In genomic region chr6:6972456-6972855, GRCh38 we compare ENCODE assay signal across 15 cellular contexts.
DNase-seq lines count a peak whose midpoint lies in the region; ATAC-seq and TF ChIP-seq lines count a peak whose summit lies in the region.
"Had no signal": no experiment of that assay in that cellular context is flagged by ENCODE, and none has a peak within 500 bp of the region (broad histone marks: within the 10 kb centered on the region; RNA-seq: fewer than 3 reads in every experiment).

No MANE protein-coding gene starts in this region.

- POLR2A ChIA-PET in MCF 10A (lab: Yijun Ruan, JAX) (no interaction called here), GM10248 (lab: Yijun Ruan, JAX) (no interaction called here)

- CTCF ChIA-PET in MCF 10A (lab: Yijun Ruan, JAX) (no interaction called here), GM10248 (lab: Yijun Ruan, JAX) (interaction anchor here (0.6 to 1.4 kb wide), 3 partner anchors 18 to 55 kb away, joined by 3 to 5 read pairs (median 3); no protein-coding TSS in a partner anchor)

- no peaks in the 10 kb centered on the region for H3K9me3 Mint-ChIP-seq in MCF 10A (ENCODE audit: unreplicated experiment)
- H3K9me3 Mint-ChIP-seq: T-helper 1 cell treated with Interleukin-12 subunit alpha and Interleukin-12 subunit beta and Interleukin-4 antibody, amounts not matched to agents 30 μg/mL and 1 μg/mL, for 36 hours had no signal

- H3K4me3 Mint-ChIP-seq in MCF 10A (ENCODE audit: unreplicated experiment): no peak overlapping the region
- H3K4me3 Mint-ChIP-seq: T-helper 1 cell treated with Interleukin-12 subunit alpha and Interleukin-12 subunit beta and Interleukin-4 antibody, amounts not matched to agents 30 μg/mL and 1 μg/mL, for 36 hours had no signal

- no peaks in the 10 kb centered on the region for H3K27me3 Mint-ChIP-seq in MCF 10A (ENCODE audit: insufficient read depth, unreplicated experiment)

- no peak overlapping the region for H3K27ac Mint-ChIP-seq in MCF 10A (ENCODE audit: low read depth, unreplicated experiment)
- H3K27ac Mint-ChIP-seq: T-helper 1 cell treated with Interleukin-12 subunit alpha and Interleukin-12 subunit beta and Interleukin-4 antibody, amounts not matched to agents 30 μg/mL and 1 μg/mL, for 36 hours had no signal

- BruUV-seq in MCF 10A (replicated peaks; lab: Mats Ljungman, UMichigan): no TSS peak

- no peak for TF ChIP-seq CTCF in MCF 10A (IDR thresholded peaks at IDR 0.05; ENCODE audit: unreplicated experiment)
- TF ChIP-seq CTCF in breast epithelium (IDR thresholded peaks at IDR 0.05): no peak
- no peak for TF ChIP-seq CTCF in GM10248 (IDR thresholded peaks at IDR 0.05; ENCODE audit: control extremely low read depth, extremely low read depth, low read depth, missing control alignments)
- TF ChIP-seq CTCF in gastrocnemius medialis (IDR thresholded peaks at IDR 0.05 in 4 of 5, conservative IDR thresholded peaks at IDR 0.05 in 1 of 5): no peak

- DNase-seq in MCF 10A (ENCODE audit: unreplicated experiment) (peak; percentile 68), breast epithelium (ENCODE audit: low spot score in 2 of 2) (no peak), SJCRH30 (peak; percentile 9 to 41), glomerular visceral epithelial cell (ENCODE audit: extremely low spot score) (peak; percentile 44), GM19240 (ENCODE audit: insufficient read length, low spot score) (no peak), GM10248 (ENCODE audit: extremely low spot score) (no peak), gastrocnemius medialis (no peak)
- DNase-seq: activated CD4-positive, alpha-beta T cell treated with anti-CD3 and anti-CD28 coated beads, Interleukin-2, amount 50 U/mL, for 1 hour; hippocampal formation; Kasumi-1; stimulated activated CD4-positive, alpha-beta T cell treated with anti-CD3 and anti-CD28 coated beads, Interleukin-1b, Interleukin-23, amount 100 ng/mL, for 48 hours had no signal

- H3K27ac ChIP-seq in breast epithelium (no peak overlapping the region), SJCRH30 (no peak overlapping the region), gastrocnemius medialis (no peak overlapping the region)
- H3K27ac ChIP-seq: body of pancreas had no signal

- ATAC-seq in GM21529 (IDR thresholded peaks at IDR 0.05; ENCODE audit: unreplicated experiment) (no peak), gastrocnemius medialis (no peak)
- ATAC-seq: body of pancreas had no signal

- H3K4me1 Mint-ChIP-seq in MCF 10A (ENCODE audit: insufficient read depth, unreplicated experiment): peaks cover 18% of the 10 kb centered on the region

- TF ChIP-seq POLR2A in breast epithelium (IDR thresholded peaks at IDR 0.05) (no peak), gastrocnemius medialis (IDR thresholded peaks at IDR 0.05) (no peak)

- H3K27me3 ChIP-seq in breast epithelium (no peaks in the 10 kb centered on the region), SJCRH30 (no peaks in the 10 kb centered on the region), gastrocnemius medialis (no peaks in the 10 kb centered on the region)
- H3K27me3 ChIP-seq: body of pancreas had no signal

- intact Hi-C loops in MCF 10A (cut with micrococcal nuclease) (no loop called here), breast epithelium (cut with DNase I; ENCODE audit: low total_unique reads) (no loop called here), gastrocnemius medialis (cut with DNase I; ENCODE audit: low total_unique reads) (no loop called here)

- in situ Hi-C loops in gastrocnemius medialis (cut with MboI; ENCODE audit: low sequenced_read_pairs in 4 of 4): no loop called here

- H3K36me3 Mint-ChIP-seq in MCF 10A (ENCODE audit: insufficient read depth, unreplicated experiment): no peaks in the 10 kb centered on the region

- H3K4me1 ChIP-seq in breast epithelium (no peaks in the 10 kb centered on the region), SJCRH30 (no peaks in the 10 kb centered on the region), gastrocnemius medialis (peaks cover 18 to 28% of the 10 kb centered on the region in 2 donors)

- no peak overlapping the region for H3K4me3 ChIP-seq in breast epithelium
- no peak overlapping the region for H3K4me3 ChIP-seq in SJCRH30
- H3K4me3 ChIP-seq in gastrocnemius medialis: no peak overlapping the region
- H3K4me3 ChIP-seq: body of pancreas, lung had no signal

- H3K9me3 ChIP-seq in breast epithelium (no peaks in the 10 kb centered on the region), SJCRH30 (replicated peaks) (no peaks in the 10 kb centered on the region), gastrocnemius medialis (no peaks in the 10 kb centered on the region)
- H3K9me3 ChIP-seq: body of pancreas had no signal

- H3K36me3 ChIP-seq in breast epithelium (no peaks in the 10 kb centered on the region), SJCRH30 (no peaks in the 10 kb centered on the region), gastrocnemius medialis (no peaks in the 10 kb centered on the region)

Comparison
In these comparisons a context has a peak if more than half of its experiments do, and no peak if none do; other contexts are left out.
1. DNase-seq: peak in MCF 10A (single experiment), SJCRH30 (2 of 2) and glomerular visceral epithelial cell (single experiment); none in breast epithelium (0 of 2), GM19240 (single experiment), GM10248 (single experiment) and gastrocnemius medialis (0 of 2).